9 cellular contexts compared by ENCODE assay signal in genomic region chr4:145216532-145216931, GRCh38. TPM values are rescaled to one million over a fixed set of nuclear protein-coding genes. Genes with fewer than 3 reads are reported as not detected.
DNase-seq lines count a peak whose midpoint lies in the region; ATAC-seq, FAIRE-seq and TF ChIP-seq lines count a peak whose summit lies in the region.
"Had no signal": no experiment of that assay in that cellular context is flagged by ENCODE, and none has a peak within 500 bp of the region (broad histone marks: within the 10 kb centered on the region; RNA-seq: fewer than 3 reads in every experiment).

No MANE protein-coding gene starts in this region.

- ATAC-seq in gastroesophageal sphincter (no peak), HG03469 (IDR thresholded peaks at IDR 0.05; ENCODE audit: unreplicated experiment) (no peak), HG02840 (IDR thresholded peaks at IDR 0.05; ENCODE audit: low FRiP score, unreplicated experiment) (no peak)

- no peaks in the 10 kb centered on the region for H3K27me3 ChIP-seq in gastroesophageal sphincter
- H3K27me3 ChIP-seq: SJSA1 had no signal

- no peak overlapping the region for H3K4me3 ChIP-seq in gastroesophageal sphincter
- H3K4me3 ChIP-seq: SJSA1 had no signal

- TF ChIP-seq EP300 in gastroesophageal sphincter (IDR thresholded peaks at IDR 0.05), result no peak

- H3K4me1 Mint-ChIP-seq in glutamatergic neuron (ENCODE audit: low read depth, unreplicated experiment), result no peaks in the 10 kb centered on the region

- no peak for TF ChIP-seq POLR2A in gastroesophageal sphincter (IDR thresholded peaks at IDR 0.05)

- H3K27ac ChIP-seq in RWPE1 (no peak overlapping the region), gastroesophageal sphincter (no peak overlapping the region)
- H3K27ac ChIP-seq: SJSA1 had no signal

- no peaks in the 10 kb centered on the region for H3K9me3 Mint-ChIP-seq in glutamatergic neuron (ENCODE audit: unreplicated experiment)

- peaks cover 3% of the 10 kb centered on the region for H3K36me3 Mint-ChIP-seq in glutamatergic neuron (ENCODE audit: unreplicated experiment)

- no peak overlapping the region for H3K27ac Mint-ChIP-seq in glutamatergic neuron (ENCODE audit: unreplicated experiment)

- H3K36me3 ChIP-seq in gastroesophageal sphincter, result no peaks in the 10 kb centered on the region
- H3K36me3 ChIP-seq: SJSA1 had no signal

- no peak overlapping the region for H3K4me3 Mint-ChIP-seq in glutamatergic neuron (ENCODE audit: unreplicated experiment)

- no peaks in the 10 kb centered on the region for H3K9me3 ChIP-seq in gastroesophageal sphincter
- H3K9me3 ChIP-seq: SJSA1 had no signal

- H3K27me3 Mint-ChIP-seq in glutamatergic neuron (ENCODE audit: unreplicated experiment), result no peaks in the 10 kb centered on the region

- POLR2A ChIA-PET in RWPE1 (lab: Yijun Ruan, JAX; ENCODE audit: low non-redundant PET), result no interaction called here

- peak; percentile 55 for TF ChIP-seq CTCF in GM10266 (IDR thresholded peaks at IDR 0.05; ENCODE audit: control insufficient read depth, insufficient read depth, low read depth, missing control alignments)
- TF ChIP-seq CTCF in RWPE1 (conservative IDR thresholded peaks at IDR 0.05; ENCODE audit: low read depth), result peak; percentile 65
- TF ChIP-seq CTCF in gastroesophageal sphincter (IDR thresholded peaks at IDR 0.05), result peak; percentile 7 to 48 (median 42)
- TF ChIP-seq CTCF in glutamatergic neuron (IDR thresholded peaks at IDR 0.05; ENCODE audit: partially characterized antibody, unreplicated experiment), result no peak

- CTCF ChIA-PET in RWPE1 (lab: Yijun Ruan, JAX), result interaction anchor here (0.6 to 2.0 kb wide), 6 partner anchors 18 to 400 kb away, joined by 3 to 10 read pairs (median 6); no protein-coding TSS in a partner anchor

- FAIRE-seq in A204.1 (lab: Jason Lieb, UNC), result peak; percentile 95

- no peaks in the 10 kb centered on the region for H3K4me1 ChIP-seq in gastroesophageal sphincter
- H3K4me1 ChIP-seq: SJSA1 had no signal

- DNase-seq in GM10266 (ENCODE audit: extremely low spot score) (peak; percentile 19), RWPE1 (ENCODE audit: low spot score) (peak; percentile 34), glutamatergic neuron (no peak)
- DNase-seq in stimulated activated CD4-positive, alpha-beta T cell treated with anti-CD3 and anti-CD28 coated beads, Interleukin-15, amount 100 ng/mL, for 24 hours, result no peak

RNA-seq across cellular contexts. Expression of gene OTUD4, which starts 36.1 kb away (rescaled TPM):
- total RNA-seq in gastroesophageal sphincter (10 to 100 TPM; 27.3 to 53.1 (median 39.1) TPM), glutamatergic neuron (ENCODE audit: unreplicated experiment) (22.7 TPM)

Comparison
In these comparisons a context has a peak if more than half of its experiments do, and no peak if none do; other contexts are left out.
1. DNase-seq: peak in GM10266 (single experiment) and RWPE1 (single experiment); none in stimulated activated CD4-positive, alpha-beta T cell treated with anti-CD3 and anti-CD28 coated beads, Interleukin-15, amount 100 ng/mL, for 24 hours (single experiment) and glutamatergic neuron (single experiment).